11 cellular contexts compared by ENCODE assay signal in the genomic region with DNA sequence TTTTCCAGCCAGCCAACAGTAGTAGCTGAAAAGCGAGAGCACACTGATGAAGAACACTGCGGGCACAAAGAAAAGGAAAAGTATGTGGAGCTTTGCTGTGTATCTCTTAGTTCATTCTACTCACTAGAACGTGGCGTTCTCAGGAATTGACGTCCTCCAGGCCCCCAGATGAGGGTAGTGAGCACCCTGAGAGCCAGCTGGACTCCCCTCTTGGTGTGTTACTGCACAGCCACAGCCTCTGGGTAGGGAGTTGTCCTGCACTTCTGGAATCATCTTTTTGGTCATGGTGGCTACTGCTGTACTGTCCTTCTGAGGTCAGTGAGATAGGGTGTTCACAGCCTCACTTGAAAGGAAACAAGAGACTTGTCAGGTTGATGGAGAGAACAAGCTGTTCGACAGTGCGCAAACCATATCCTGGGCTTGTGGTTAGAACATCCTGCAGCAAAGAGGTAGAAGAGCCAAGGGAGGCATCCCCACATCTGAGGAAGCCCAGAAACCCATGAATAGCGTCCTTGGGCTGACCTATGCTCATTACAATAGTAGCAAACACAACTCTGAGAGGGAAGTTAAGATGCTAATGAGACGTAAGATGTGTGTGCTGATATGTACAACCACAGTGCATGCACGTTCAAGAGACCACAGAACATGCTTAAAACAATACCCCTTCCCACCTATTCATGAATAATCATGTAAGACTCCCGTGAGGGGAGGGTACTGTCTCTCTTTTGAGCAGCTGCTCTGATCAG. TPM values are rescaled to one million over a fixed set of nuclear protein-coding genes. Genes with fewer than 3 reads are reported as not detected.
DNase-seq lines count a peak whose midpoint lies in the region; ATAC-seq, FAIRE-seq and TF ChIP-seq lines count a peak whose summit lies in the region.
"Had no signal": no experiment of that assay in that cellular context is flagged by ENCODE, and none has a peak within 500 bp of the region (broad histone marks: within the 10 kb centered on the region; RNA-seq: fewer than 3 reads in every experiment).

No MANE protein-coding gene starts in this region.

- H3K4me2 ChIP-seq in K562 (ENCODE audit: insufficient read depth, low read length), result peak overlapping the region; percentile 42

- 10% methylated on average over 11 of the region's 11 CpGs for WGBS in K562 (ENCODE audit: insufficient coverage, low coverage, missing lambda C conversion rate)

- CTCF ChIA-PET in activated CD4-positive, alpha-beta T cell treated with anti-CD3 and anti-CD28 coated beads for 36 hours (lab: Charles Lee), result interaction anchor here (0.9 to 1.7 kb wide), 12 partner anchors 12 to 395 kb away, joined by 3 to 5 read pairs (median 3); no protein-coding TSS in a partner anchor
- CTCF ChIA-PET in K562 (lab: Yijun Ruan, JAX; ENCODE audit: low intra/inter-chr PET ratio), result no interaction called here
- CTCF ChIA-PET in GM10248 (lab: Yijun Ruan, JAX), result interaction anchor here (1.1 to 2.3 kb wide), 8 partner anchors 8 to 126 kb away, joined by 4 to 10 read pairs (median 6); no protein-coding TSS in a partner anchor

- no peaks in the 10 kb centered on the region for H3K79me2 ChIP-seq in K562 (ENCODE audit: control insufficient read depth, insufficient read depth, low read length)

- POLR2A ChIA-PET in activated CD4-positive, alpha-beta T cell treated with anti-CD3 and anti-CD28 coated beads for 36 hours (lab: Charles Lee), result interaction anchor here (0.6 to 1.2 kb wide), 2 partner anchors 8 to 17 kb away, joined by 3 read pairs; no protein-coding TSS in a partner anchor
- POLR2A ChIA-PET in K562 (lab: Yijun Ruan, JAX), result interaction anchor here (0.7 kb wide), 2 partner anchors 17 to 306 kb away, joined by 3 read pairs; no protein-coding TSS in a partner anchor
- POLR2A ChIA-PET in GM10248 (lab: Yijun Ruan, JAX), result no interaction called here

- H3K4me3 ChIP-seq in K562, result no peak overlapping the region
- H3K4me3 ChIP-seq: dorsolateral prefrontal cortex, pancreas had no signal

- no peak for TF ChIP-seq CTCF in K562 (IDR thresholded peaks at IDR 0.05 in 2 of 3, conservative IDR thresholded peaks at IDR 0.05 in 1 of 3; ENCODE audit: insufficient read depth in 2 of 3, low read depth in 1 of 3, low read length in 3 of 3)
- TF ChIP-seq CTCF in GM10248 (IDR thresholded peaks at IDR 0.05; ENCODE audit: control extremely low read depth, extremely low read depth, low read depth, missing control alignments), result no peak

- H3K27ac Mint-ChIP-seq in activated CD4-positive, alpha-beta T cell treated with anti-CD3 and anti-CD28 coated beads for 36 hours, result peak overlapping the region; percentile 44

- H3K9me3 ChIP-seq in K562 (replicated peaks; ENCODE audit: control insufficient read depth, insufficient read depth, low read depth, low read length), result no peaks in the 10 kb centered on the region
- H3K9me3 ChIP-seq: pancreas had no signal

- TF ChIP-seq POLR2A in K562 (conservative IDR thresholded peaks at IDR 0.05), result no peak

- no peaks in the 10 kb centered on the region for H3K36me3 Mint-ChIP-seq in activated CD4-positive, alpha-beta T cell treated with anti-CD3 and anti-CD28 coated beads for 36 hours (ENCODE audit: low read depth)

- intact Hi-C loops in activated CD4-positive, alpha-beta T cell treated with anti-CD3 and anti-CD28 coated beads for 36 hours (cut with DNase I, micrococcal nuclease), result loop anchor here in 1 of 2 experiments (5.0 kb wide), 1 partner anchor 234 kb away; a partner anchor contains a TSS
- intact Hi-C loops in K562 (cut with micrococcal nuclease), result loop anchor here (5.0 kb wide), 1 partner anchor 304 kb away; no protein-coding TSS in a partner anchor

- H2AFZ ChIP-seq in K562 (ENCODE audit: low read depth, low read length), result no peak overlapping the region

- no peak for TF ChIP-seq EP300 in K562 (IDR thresholded peaks at IDR 0.05; ENCODE audit: low read length)

- no peak overlapping the region for H3K27ac ChIP-seq in K562 (ENCODE audit: extremely low read depth, low read depth, low read length)
- H3K27ac ChIP-seq: dorsolateral prefrontal cortex, pancreas had no signal

- H3K36me3 ChIP-seq in K562 (ENCODE audit: control insufficient read depth, insufficient read depth, low read length), result no peaks in the 10 kb centered on the region
- H3K36me3 ChIP-seq: pancreas had no signal

- ATAC-seq in activated CD4-positive, alpha-beta T cell treated with anti-CD3 and anti-CD28 coated beads for 36 hours, result peak; percentile 89
- no peak for ATAC-seq in K562
- ATAC-seq in GM18517 (IDR thresholded peaks at IDR 0.05; ENCODE audit: unreplicated experiment), result no peak

- no peak for TF ChIP-seq RAD21 in K562 (CRISPR knock-in tag; conservative IDR thresholded peaks at IDR 0.05 in 1 of 2, IDR thresholded peaks at IDR 0.05 in 1 of 2)

- no peaks in the 10 kb centered on the region for H3K4me1 ChIP-seq in K562 (replicated peaks in 1 of 2; ENCODE audit: control insufficient read depth in 2 of 2, insufficient read depth in 2 of 2, low read length in 2 of 2)
- H3K4me1 ChIP-seq: pancreas had no signal

- no peaks in the 10 kb centered on the region for H3K9me1 ChIP-seq in K562 (ENCODE audit: control insufficient read depth, insufficient read depth, low read length)

- DNase-seq in activated CD4-positive, alpha-beta T cell treated with anti-CD3 and anti-CD28 coated beads for 36 hours, result peak; percentile 76
- DNase-seq in activated CD4-positive, alpha-beta T cell treated with anti-CD3 and anti-CD28 coated beads for 1 hour, result no peak
- DNase-seq in T-helper 1 cell (peak; percentile 42 to 89 (median 62)), K562 (ENCODE audit: extremely low read depth in 1 of 4, low spot score in 3 of 4) (no peak), NCI-H510A treated with DMSO at 0.1 percent for 48 hours (lab: John Stamatoyannopoulos, UW) (no peak), GM10248 (ENCODE audit: extremely low spot score) (no peak)
- peak; percentile 60 to 96 (median 81) for DNase-seq in stimulated activated naive CD4-positive, alpha-beta T cell (lab: John Stamatoyannopoulos, UW)
- DNase-seq: 8988T, dorsolateral prefrontal cortex, pancreas had no signal

- H3K4me1 Mint-ChIP-seq in activated CD4-positive, alpha-beta T cell treated with anti-CD3 and anti-CD28 coated beads for 36 hours, result peaks cover 59% of the 10 kb centered on the region

- no TSS peak for BruUV-seq in K562 (replicated peaks; lab: Mats Ljungman, UMichigan)

- no peaks in the 10 kb centered on the region for H4K20me1 ChIP-seq in K562 (replicated peaks; ENCODE audit: control insufficient read depth, insufficient read depth, low read length)

- peak overlapping the region; percentile 56 for H3K4me3 Mint-ChIP-seq in activated CD4-positive, alpha-beta T cell treated with anti-CD3 and anti-CD28 coated beads for 36 hours

- H3K27me3 Mint-ChIP-seq in activated CD4-positive, alpha-beta T cell treated with anti-CD3 and anti-CD28 coated beads for 36 hours, result peaks cover 4% of the 10 kb centered on the region

- no peak overlapping the region for H3K9ac ChIP-seq in K562 (ENCODE audit: insufficient read depth in 1 of 2, low read depth in 2 of 2, low read length in 2 of 2)

- in situ Hi-C loops in K562 (cut with MboI), result no loop called here

- peaks cover 6 to 32% of the 10 kb centered on the region in 2 experiments; a peak in 3 of 5 replicates for H3K27me3 ChIP-seq in K562 (ENCODE audit: control insufficient read depth in 2 of 2, insufficient read depth in 2 of 2, low read length in 2 of 2)

- no peak for FAIRE-seq in K562 (lab: Jason Lieb, UNC)
- FAIRE-seq: pancreas had no signal

- H3K9me3 Mint-ChIP-seq in activated CD4-positive, alpha-beta T cell treated with anti-CD3 and anti-CD28 coated beads for 36 hours (ENCODE audit: low read depth), result no peaks in the 10 kb centered on the region

RNA-seq across cellular contexts. Expression of a gene that starts 14.6 kb away (rescaled TPM):
- total RNA-seq in activated CD4-positive, alpha-beta T cell treated with anti-CD3 and anti-CD28 coated beads for 36 hours, result 100 to 1,000 TPM; 216 to 229 TPM
- not detected in 2 replicates for total RNA-seq in K562 (2011; cell fraction: chromatin; rRNA removed; ENCODE audit: low replicate concordance)
- total RNA-seq in K562 (2011; cell fraction: nucleolus; rRNA removed), result not detected in 2 replicates
- not detected in 2 replicates for total RNA-seq in K562 (2011; cell fraction: nucleoplasm; rRNA removed)
- total RNA-seq in K562 (2014; rRNA removed) (not detected in 2 replicates), K562 (2014; rRNA removed; fragmentation: Illumina TruSeq; extraction: Trizol) (not detected in 2 replicates), K562 (2015; rRNA removed; fragmentation: Illumina TruSeq; extraction: Trizol) (not detected in 2 replicates), K562 (2021) (0.40 and 0.89 TPM in 2 replicates)
- polyA plus RNA-seq in K562 (2011; rRNA removed) (not detected in 2 replicates), K562 (2014; fragmentation: Illumina TruSeq; extraction: Trizol) (not detected in 2 replicates), K562 (2014; fragmentation: Nextera tagmentation; extraction: Ambion mirVana) (under 1 TPM; 0.46 to 0.76 TPM), K562 (2014; rRNA removed) (0.15 TPM in 1 of 2 replicates, not detected in the other)
- polyA plus RNA-seq in K562 (2011; cell fraction: cytosol; rRNA removed), result not detected in 2 replicates
- not detected in 2 replicates for polyA plus RNA-seq in K562 (2011; cell fraction: nucleus; rRNA removed)
- 0.43 and 1.1 TPM in 2 replicates for polyA plus RNA-seq in K562 (2012)
- not detected in 2 replicates for polyA minus RNA-seq in K562 (2011; rRNA and poly(A)+ RNA removed)
- polyA minus RNA-seq in K562 (2011; cell fraction: cytosol; rRNA and poly(A)+ RNA removed), result not detected in 2 replicates
- polyA minus RNA-seq in K562 (2011; cell fraction: nucleus; rRNA and poly(A)+ RNA removed), result not detected in 2 replicates

RNA-seq across cellular contexts. Expression of a gene that starts 27.7 kb away (rescaled TPM):
- not detected for total RNA-seq in activated CD4-positive, alpha-beta T cell treated with anti-CD3 and anti-CD28 coated beads for 36 hours
- total RNA-seq in K562 (2011; cell fraction: chromatin; rRNA removed; ENCODE audit: low replicate concordance), result 0.14 TPM in 1 of 2 replicates, not detected in the other
- not detected in 2 replicates for total RNA-seq in K562 (2011; cell fraction: nucleolus; rRNA removed)
- not detected in 2 replicates for total RNA-seq in K562 (2011; cell fraction: nucleoplasm; rRNA removed)
- total RNA-seq in K562 (2014; rRNA removed) (0.20 and 0.23 TPM in 2 replicates), K562 (2014; rRNA removed; fragmentation: Illumina TruSeq; extraction: Trizol) (0.13 and 0.22 TPM in 2 replicates), K562 (2015; rRNA removed; fragmentation: Illumina TruSeq; extraction: Trizol) (0.07 TPM in 1 of 2 replicates, not detected in the other), K562 (2021) (0.13 TPM in 2 replicates)
- polyA plus RNA-seq in K562 (2011; rRNA removed) (0.04 TPM in 1 of 2 replicates, not detected in the other), K562 (2014; fragmentation: Illumina TruSeq; extraction: Trizol) (0.10 and 0.28 TPM in 2 replicates), K562 (2014; fragmentation: Nextera tagmentation; extraction: Ambion mirVana) (under 1 TPM; 0.07 to 0.11 TPM), K562 (2014; rRNA removed) (0.09 and 0.28 TPM in 2 replicates)
- not detected in 2 replicates for polyA plus RNA-seq in K562 (2011; cell fraction: cytosol; rRNA removed)
- polyA plus RNA-seq in K562 (2011; cell fraction: nucleus; rRNA removed), result not detected in 2 replicates
- polyA plus RNA-seq in K562 (2012), result 0.05 and 0.15 TPM in 2 replicates
- polyA minus RNA-seq in K562 (2011; rRNA and poly(A)+ RNA removed), result not detected in 2 replicates
- polyA minus RNA-seq in K562 (2011; cell fraction: cytosol; rRNA and poly(A)+ RNA removed), result not detected in 2 replicates
- not detected in 2 replicates for polyA minus RNA-seq in K562 (2011; cell fraction: nucleus; rRNA and poly(A)+ RNA removed)

RNA-seq across cellular contexts. Expression of a gene that starts 51.7 kb away (rescaled TPM):
- not detected for total RNA-seq in activated CD4-positive, alpha-beta T cell treated with anti-CD3 and anti-CD28 coated beads for 36 hours
- 0.48 TPM in 1 of 2 replicates, not detected in the other for total RNA-seq in K562 (2011; cell fraction: chromatin; rRNA removed; ENCODE audit: low replicate concordance)
- total RNA-seq in K562 (2011; cell fraction: nucleolus; rRNA removed), result not detected in 2 replicates
- total RNA-seq in K562 (2011; cell fraction: nucleoplasm; rRNA removed), result 0.15 TPM in 1 of 2 replicates, not detected in the other
- not detected in 2 replicates for total RNA-seq in K562 (2014; rRNA removed)
- total RNA-seq in K562 (2014; rRNA removed; fragmentation: Illumina TruSeq; extraction: Trizol), result not detected in 2 replicates
- not detected in 2 replicates for total RNA-seq in K562 (2015; rRNA removed; fragmentation: Illumina TruSeq; extraction: Trizol)
- not detected in 2 replicates for total RNA-seq in K562 (2021)
- polyA plus RNA-seq in K562 (2011; rRNA removed), result not detected in 2 replicates
- polyA plus RNA-seq in K562 (2011; cell fraction: cytosol; rRNA removed), result not detected in 2 replicates
- polyA plus RNA-seq in K562 (2011; cell fraction: nucleus; rRNA removed), result not detected in 2 replicates
- polyA plus RNA-seq in K562 (2012), result not detected in 2 replicates
- polyA plus RNA-seq in K562 (2014; fragmentation: Illumina TruSeq; extraction: Trizol), result not detected in 2 replicates
- not detected for polyA plus RNA-seq in K562 (2014; fragmentation: Nextera tagmentation; extraction: Ambion mirVana)
- polyA plus RNA-seq in K562 (2014; rRNA removed), result not detected in 2 replicates
- polyA minus RNA-seq in K562 (2011; rRNA and poly(A)+ RNA removed), result not detected in 2 replicates
- polyA minus RNA-seq in K562 (2011; cell fraction: cytosol; rRNA and poly(A)+ RNA removed), result not detected in 2 replicates
- not detected in 2 replicates for polyA minus RNA-seq in K562 (2011; cell fraction: nucleus; rRNA and poly(A)+ RNA removed)
- total RNA-seq: pancreas had no signal
- polyA plus RNA-seq: pancreas had no signal

Comparison
In these comparisons a context has a peak if more than half of its experiments do, and no peak if none do; other contexts are left out.
1. DNase-seq: peak in activated CD4-positive, alpha-beta T cell treated with anti-CD3 and anti-CD28 coated beads for 36 hours (single experiment), T-helper 1 cell (5 of 5) and stimulated activated naive CD4-positive, alpha-beta T cell (6 of 6); none in activated CD4-positive, alpha-beta T cell treated with anti-CD3 and anti-CD28 coated beads for 1 hour (single experiment), K562 (0 of 4), NCI-H510A treated with DMSO at 0.1 percent for 48 hours (single experiment) and GM10248 (single experiment).
2. RNA of a gene that starts 14.6 kb away (total RNA-seq): 216 to 229 TPM in activated CD4-positive, alpha-beta T cell treated with anti-CD3 and anti-CD28 coated beads for 36 hours; 0.40 to 0.89 TPM in K562; every median in the first group is over 100 times any median in the second.